ENCODE assay signal across 8 cellular contexts in genomic region chr4:26330186-26330787, GRCh38. TPM values are rescaled to one million over a fixed set of nuclear protein-coding genes. Genes with fewer than 3 reads are reported as not detected.
DNase-seq lines count a peak whose midpoint lies in the region; ATAC-seq and TF ChIP-seq lines count a peak whose summit lies in the region.

No MANE protein-coding gene starts in this region.

- dilution Hi-C loops in IMR-90 (cut with HindIII; ENCODE audit: low sequenced_read_pairs, unreplicated experiment): no loop called here

- H3K9me1 ChIP-seq in IMR-90 (ENCODE audit: insufficient read depth, low read length): peaks cover 12% of the 10 kb centered on the region

- no peak overlapping the region for H3K4me3 ChIP-seq in IMR-90 (ENCODE audit: insufficient read depth, low read depth, low read length)
- H3K4me3 ChIP-seq in upper lobe of right lung: no peak overlapping the region

- TF ChIP-seq RAD21 in IMR-90 (IDR thresholded peaks at IDR 0.05; ENCODE audit: low read length): peak; percentile 67

- H3K27ac ChIP-seq in IMR-90 (ENCODE audit: insufficient read depth, low read length) (no peak overlapping the region), cingulate gyrus (ENCODE audit: low read depth, low read length) (peak overlapping the region; percentile 73), upper lobe of right lung (no peak overlapping the region)

- BruUV-seq in IMR-90 (replicated peaks; lab: Mats Ljungman, UMichigan): no TSS peak

- H3K79me1 ChIP-seq in IMR-90 (ENCODE audit: low read depth in 1 of 2, low read length in 2 of 2): peaks cover 13 to 77% of the 10 kb centered on the region in 2 experiments; a peak in 3 of 4 replicates

- H3K27me3 ChIP-seq in IMR-90 (ENCODE audit: control insufficient read depth, insufficient read depth, low read length): no peaks in the 10 kb centered on the region
- H3K27me3 ChIP-seq in upper lobe of right lung: no peaks in the 10 kb centered on the region

- no peak for TF ChIP-seq POLR2A in IMR-90 (IDR thresholded peaks at IDR 0.05; ENCODE audit: low read depth, low read length)

- peak; percentile 78 for ATAC-seq in GM21423 (IDR thresholded peaks at IDR 0.05; ENCODE audit: unreplicated experiment)
- ATAC-seq in IMR-90 (ENCODE audit: low read depth): no peak
- peak; percentile 96 for ATAC-seq in left lobe of liver
- ATAC-seq in upper lobe of right lung: peak; percentile 89
- ATAC-seq in GM21390 (IDR thresholded peaks at IDR 0.05; ENCODE audit: unreplicated experiment): no peak

- no peak overlapping the region for H2BK15ac ChIP-seq in IMR-90 (ENCODE audit: low read depth, low read length)

- no peak overlapping the region for H3K4ac ChIP-seq in IMR-90 (ENCODE audit: low read depth, low read length)

- H4K20me1 ChIP-seq in IMR-90 (ENCODE audit: insufficient read depth, low read length): peaks cover 91% of the 10 kb centered on the region

- H3K14ac ChIP-seq in IMR-90 (replicated peaks; ENCODE audit: low read depth, low read length): no peak overlapping the region

- H3K4me2 ChIP-seq in IMR-90 (ENCODE audit: low read depth, low read length): no peak overlapping the region

- H4K91ac ChIP-seq in IMR-90 (ENCODE audit: insufficient read depth, low read depth, low read length): no peak overlapping the region

- in situ Hi-C loops in IMR-90 (cut with MboI; ENCODE audit: low sequenced_read_pairs): loop anchor here (25.0 kb wide), 2 partner anchors 532 to 682 kb away; partner anchors contain the start of gene STIM2

- no peak overlapping the region for H2AK9ac ChIP-seq in IMR-90 (replicated peaks; ENCODE audit: low read depth, low read length, poor library complexity)

- H3K56ac ChIP-seq in IMR-90 (ENCODE audit: extremely low read depth, insufficient read depth, low read length): no peak overlapping the region

- no peaks in the 10 kb centered on the region; the same call in 1 of the 2 replicates for H3K36me3 ChIP-seq in IMR-90 (ENCODE audit: control insufficient read depth, insufficient read depth, low read length)
- no peaks in the 10 kb centered on the region for H3K36me3 ChIP-seq in upper lobe of right lung

- no peak overlapping the region for H2AK5ac ChIP-seq in IMR-90 (ENCODE audit: low read depth, low read length)

- no peak overlapping the region for H2AFZ ChIP-seq in IMR-90 (replicated peaks; ENCODE audit: low read length, poor library complexity)

- no peak overlapping the region for H3K23ac ChIP-seq in IMR-90 (ENCODE audit: low read depth, low read length)

- H3K9me3 ChIP-seq in IMR-90 (ENCODE audit: control insufficient read depth, insufficient read depth, low read length) (no peaks in the 10 kb centered on the region), upper lobe of right lung (no peaks in the 10 kb centered on the region)

- peaks cover 13% of the 10 kb centered on the region for H3K4me1 ChIP-seq in IMR-90 (ENCODE audit: control insufficient read depth, insufficient read depth, low read length)
- H3K4me1 ChIP-seq in upper lobe of right lung: peaks cover 15% of the 10 kb centered on the region

- no peak overlapping the region for H3K18ac ChIP-seq in IMR-90 (ENCODE audit: low read depth, low read length)

- H4K8ac ChIP-seq in IMR-90 (ENCODE audit: low read depth in 2 of 2, low read length in 2 of 2): no peak overlapping the region

- H2BK120ac ChIP-seq in IMR-90 (ENCODE audit: low read depth, low read length): no peak overlapping the region

- H2BK5ac ChIP-seq in IMR-90 (ENCODE audit: low read depth, low read length, poor library complexity, severe bottlenecking): peak overlapping the region; percentile 17

- TF ChIP-seq CTCF in IMR-90 (conservative IDR thresholded peaks at IDR 0.05; ENCODE audit: low read depth, low read length) (peak; percentile 61), upper lobe of right lung (IDR thresholded peaks at IDR 0.05) (peak; percentile 77)

- CTCF ChIA-PET in IMR-90 (lab: Yijun Ruan, JAX): interaction anchor here (0.7 to 2.1 kb wide), 11 partner anchors 11 to 680 kb away, joined by 3 to 11 read pairs (median 4); no protein-coding TSS in a partner anchor

- peak; percentile 24 for DNase-seq in DMS79 treated with DMSO at 0.1 percent for 48 hours (lab: John Stamatoyannopoulos, UW)
- peak; percentile 68 for DNase-seq in IMR-90
- DNase-seq in OCI-M1 (lab: John Stamatoyannopoulos, UW): peak; percentile 83
- DNase-seq in left lobe of liver (ENCODE audit: low spot score): no peak
- no peak for DNase-seq in upper lobe of right lung

- no peak overlapping the region for H3K9ac ChIP-seq in IMR-90 (ENCODE audit: low read depth, low read length)

- no peak overlapping the region for H4K5ac ChIP-seq in IMR-90 (ENCODE audit: low read depth, low read length)

- POLR2A ChIA-PET in IMR-90 (lab: Charles Lee; ENCODE audit: unreplicated experiment): interaction anchor here (0.5 kb wide), 1 partner anchor 263 kb away, joined by 14 read pairs; no protein-coding TSS in a partner anchor

- intact Hi-C loops in IMR-90 (cut with micrococcal nuclease) (loop anchor here (1.0 to 2.0 kb wide), 2 partner anchors 80 to 391 kb away; no protein-coding TSS in a partner anchor), upper lobe of right lung (cut with DNase I) (loop anchor here (10.0 kb wide), 1 partner anchor 75 kb away; no protein-coding TSS in a partner anchor)

- WGBS in IMR-90 (ENCODE audit: extremely low coverage in 2 of 2, insufficient read length in 1 of 2), 2 experiments: 100% methylated on average over 2 of the region's 4 CpGs; no CpG with 5 or more reads in 1 of the 2 experiments

- no peak overlapping the region for H2BK20ac ChIP-seq in IMR-90 (ENCODE audit: low read depth, low read length)

TF ChIP-seq in IMR-90, 13 proteins besides CTCF, POLR2A, EP300 and RAD21:
- TF ChIP-seq MAFK (IDR thresholded peaks at IDR 0.05; ENCODE audit: low read depth, low read length) (0 out of 2 replicates have a peak, but pooled peaks have one; percentile 41), NFE2L2 (IDR thresholded peaks at IDR 0.05; ENCODE audit: low read depth, low read length) (no peak), RCOR1 (IDR thresholded peaks at IDR 0.05; ENCODE audit: insufficient replicate concordance, low read length) (no peak), RFX5 (IDR thresholded peaks at IDR 0.05; ENCODE audit: low read depth, low read length) (peak; percentile 79), SMC3 (IDR thresholded peaks at IDR 0.05; ENCODE audit: low read depth, low read length) (peak; percentile 74)

RNA-seq across cellular contexts. Expression of gene RBPJ, which starts 9.5 kb away (rescaled TPM):
- total RNA-seq in IMR-90 (2012; rRNA removed) (148 and 172 TPM in 2 replicates), left lobe of liver (21.5 TPM), upper lobe of right lung (86.2 TPM)
- 49.3 and 50.3 TPM in 2 replicates for polyA plus RNA-seq in IMR-90 (2012; rRNA removed)
- 12.3 and 12.6 TPM in 2 replicates for polyA plus RNA-seq in IMR-90 (2012; cell fraction: cytosol; rRNA removed)
- 34.5 and 215 TPM in 2 replicates for polyA plus RNA-seq in IMR-90 (2012; cell fraction: nucleus; rRNA removed; ENCODE audit: low replicate concordance)

Comparison
In these comparisons a context has a peak if more than half of its experiments do, and no peak if none do; other contexts are left out.
1. DNase-seq: peak in DMS79 treated with DMSO at 0.1 percent for 48 hours (single experiment), IMR-90 (single experiment) and OCI-M1 (single experiment); none in left lobe of liver (single experiment) and upper lobe of right lung (single experiment).
2. ATAC-seq: peak in GM21423 (single experiment), left lobe of liver (single experiment) and upper lobe of right lung (single experiment); none in IMR-90 (single experiment) and GM21390 (single experiment).